ENCODE assay signal across 17 cellular contexts in genomic region chr15:69046781-69047180, GRCh38. TPM values are rescaled to one million over a fixed set of nuclear protein-coding genes. Genes with fewer than 3 reads are reported as not detected.
DNase-seq lines count a peak whose midpoint lies in the region; ATAC-seq and TF ChIP-seq lines count a peak whose summit lies in the region.
"Had no signal": no experiment of that assay in that cellular context is flagged by ENCODE, and none has a peak within 500 bp of the region (broad histone marks: within the 10 kb centered on the region; RNA-seq: fewer than 3 reads in every experiment).

No MANE protein-coding gene starts in this region.

- no TSS peak for BruUV-seq in PC-9 (replicated peaks; lab: Mats Ljungman, UMichigan)
- BruUV-seq in mammary epithelial cell (replicated peaks; lab: Mats Ljungman, UMichigan), result no TSS peak

- H3K27ac Mint-ChIP-seq in endothelial cell (ENCODE audit: unreplicated experiment), result no peak overlapping the region
- H3K27ac Mint-ChIP-seq in immature natural killer cell, result no peak overlapping the region
- H3K27ac Mint-ChIP-seq: H9 had no signal

- WGBS in mammary epithelial cell (ENCODE audit: low coverage, missing lambda C conversion rate), result 57% methylated on average over 5 of the region's 5 CpGs

- H2AFZ ChIP-seq in PC-9 (no peak overlapping the region), mammary epithelial cell (ENCODE audit: low read depth, low read length) (no peak overlapping the region)

- H3K4me1 Mint-ChIP-seq in endothelial cell (ENCODE audit: unreplicated experiment) (no peaks in the 10 kb centered on the region), immature natural killer cell (no peaks in the 10 kb centered on the region)
- H3K4me1 Mint-ChIP-seq: CD4-positive, CD25-positive, alpha-beta regulatory T cell had no signal

- H3K4me2 ChIP-seq in PC-9 (no peak overlapping the region; the same call in 1 of the 2 replicates), mammary epithelial cell (ENCODE audit: insufficient read depth, low read depth, low read length) (no peak overlapping the region)

- H3K36me3 ChIP-seq in PC-9 (ENCODE audit: low read depth) (no peaks in the 10 kb centered on the region), mammary epithelial cell (ENCODE audit: insufficient read depth, low read length) (no peaks in the 10 kb centered on the region), upper lobe of right lung (no peaks in the 10 kb centered on the region)

- H3K79me2 ChIP-seq in PC-9 (ENCODE audit: low read depth), result no peaks in the 10 kb centered on the region
- no peaks in the 10 kb centered on the region for H3K79me2 ChIP-seq in mammary epithelial cell (ENCODE audit: insufficient read depth, low read length)

- peak overlapping the region; percentile 97 for H3K27ac ChIP-seq in PC-9
- no peak overlapping the region for H3K27ac ChIP-seq in mammary epithelial cell (ENCODE audit: insufficient read depth, low read depth, low read length)
- no peak overlapping the region for H3K27ac ChIP-seq in upper lobe of right lung
- H3K27ac ChIP-seq: 22Rv1 had no signal

- H4K20me1 ChIP-seq in PC-9 (ENCODE audit: insufficient read depth) (no peaks in the 10 kb centered on the region), mammary epithelial cell (ENCODE audit: insufficient read depth, low read length) (no peaks in the 10 kb centered on the region)

- in situ Hi-C loops in mammary epithelial cell (cut with MboI; ENCODE audit: low sequenced_read_pairs in 2 of 2), result no loop called here

- DNase-seq in activated CD8-positive, alpha-beta memory T cell treated with anti-CD3 and anti-CD28 coated beads, Interleukin-2, amount 50 U/mL, for 48 hours, result peak; percentile 28
- no peak for DNase-seq in activated CD8-positive, alpha-beta memory T cell treated with anti-CD3 and anti-CD28 coated beads, Interleukin-2, amount 50 U/mL, for 4 hours
- no peak for DNase-seq in PC-9
- DNase-seq in mammary epithelial cell, result peak; percentile 33
- no peak for DNase-seq in upper lobe of right lung
- DNase-seq in endothelial cell (ENCODE audit: low spot score), result no peak
- no peak for DNase-seq in immature natural killer cell
- no peak for DNase-seq in DMS79 (lab: John Stamatoyannopoulos, UW)
- DNase-seq: CD4-positive, CD25-positive, alpha-beta regulatory T cell; DMS53; GOT3; H9 had no signal

- TF ChIP-seq CTCF in PC-9 (conservative IDR thresholded peaks at IDR 0.05) (no peak), mammary epithelial cell (conservative IDR thresholded peaks at IDR 0.05 in 1 of 2, IDR thresholded peaks at IDR 0.05 in 1 of 2; ENCODE audit: extremely low read depth in 1 of 2, insufficient read depth in 1 of 2, low read depth in 1 of 2, low read length in 2 of 2) (no peak), upper lobe of right lung (IDR thresholded peaks at IDR 0.05) (no peak), endothelial cell (IDR thresholded peaks at IDR 0.05; ENCODE audit: unreplicated experiment) (no peak)

- dilution Hi-C loops in mammary epithelial cell (cut with HindIII; ENCODE audit: low sequenced_read_pairs), result no loop called here

- H3K4me1 ChIP-seq in PC-9 (replicated peaks; ENCODE audit: insufficient read depth) (peaks cover 54% of the 10 kb centered on the region), mammary epithelial cell (ENCODE audit: insufficient read depth, low read length) (peaks cover 40% of the 10 kb centered on the region), upper lobe of right lung (no peaks in the 10 kb centered on the region)

- intact Hi-C loops in PC-9 (cut with micrococcal nuclease; ENCODE audit: unreplicated experiment), result no loop called here
- intact Hi-C loops in mammary epithelial cell (cut with micrococcal nuclease), result no loop called here
- intact Hi-C loops in upper lobe of right lung (cut with DNase I), result no loop called here

- no peaks in the 10 kb centered on the region for H3K9me2 ChIP-seq in PC-9 (ENCODE audit: insufficient read depth)

- CTCF ChIA-PET in PC-9 (lab: Charles Lee), result interaction anchor here (1.0 kb wide), 1 partner anchor 15 kb away, joined by 4 read pairs; no protein-coding TSS in a partner anchor
- CTCF ChIA-PET in mammary epithelial cell (lab: Charles Lee; ENCODE audit: low non-redundant PET), result no interaction called here

- no peak overlapping the region for H3K4me3 Mint-ChIP-seq in endothelial cell (ENCODE audit: unreplicated experiment)
- H3K4me3 Mint-ChIP-seq in immature natural killer cell, result no peak overlapping the region
- H3K4me3 Mint-ChIP-seq: CD4-positive, CD25-positive, alpha-beta regulatory T cell; H9 had no signal

- no peak overlapping the region for H3K4me3 ChIP-seq in PC-9
- H3K4me3 ChIP-seq in mammary epithelial cell (replicated peaks in 1 of 3; ENCODE audit: insufficient read depth in 1 of 3, low read depth in 2 of 3, low read length in 3 of 3), result no peak overlapping the region
- no peak overlapping the region for H3K4me3 ChIP-seq in upper lobe of right lung

- POLR2A ChIA-PET in PC-9 (lab: Charles Lee; ENCODE audit: unreplicated experiment), result interaction anchor here (0.6 kb wide), 1 partner anchor 31 kb away, joined by 3 read pairs; no protein-coding TSS in a partner anchor

- H3F3A ChIP-seq in PC-9 (ENCODE audit: insufficient read depth, low read depth), result peaks cover 38% of the 10 kb centered on the region

- H3K27me3 ChIP-seq in PC-9 (ENCODE audit: insufficient read depth, low read depth) (no peaks in the 10 kb centered on the region), mammary epithelial cell (ENCODE audit: insufficient read depth, low read length) (no peaks in the 10 kb centered on the region), upper lobe of right lung (no peaks in the 10 kb centered on the region)

- H3K36me3 Mint-ChIP-seq in endothelial cell (ENCODE audit: low read depth, unreplicated experiment), result no peaks in the 10 kb centered on the region
- no peaks in the 10 kb centered on the region for H3K36me3 Mint-ChIP-seq in immature natural killer cell
- H3K36me3 Mint-ChIP-seq: CD4-positive, CD25-positive, alpha-beta regulatory T cell had no signal

- no peaks in the 10 kb centered on the region for H3K9me3 Mint-ChIP-seq in endothelial cell (ENCODE audit: unreplicated experiment)
- no peaks in the 10 kb centered on the region for H3K9me3 Mint-ChIP-seq in immature natural killer cell
- H3K9me3 Mint-ChIP-seq: H9 had no signal

- H3K27me3 Mint-ChIP-seq in endothelial cell (ENCODE audit: unreplicated experiment) (no peaks in the 10 kb centered on the region), immature natural killer cell (ENCODE audit: low read depth in 3 of 3) (peaks cover 0 to 7% (median 5%) of the 10 kb centered on the region in 3 donors)

- ATAC-seq in upper lobe of right lung, result peak; percentile 27

- H3K9ac ChIP-seq in mammary epithelial cell (ENCODE audit: insufficient read depth, low read length), result no peak overlapping the region

- H3K9me3 ChIP-seq in PC-9 (ENCODE audit: insufficient read depth, low read depth) (no peaks in the 10 kb centered on the region), mammary epithelial cell (replicated peaks; ENCODE audit: insufficient read depth, low read length) (no peaks in the 10 kb centered on the region), upper lobe of right lung (no peaks in the 10 kb centered on the region)

RNA-seq across cellular contexts. Expression of gene NOX5, which starts 32.3 kb away (rescaled TPM):
- 0.85 and 1.5 TPM in 2 replicates for total RNA-seq in PC-9 (2021)
- total RNA-seq in mammary epithelial cell, result under 1 TPM; 0.05 to 0.50 TPM
- 2.6 TPM for polyA plus RNA-seq in mammary epithelial cell
- polyA minus RNA-seq in mammary epithelial cell, result 0.78 TPM
- total RNA-seq in upper lobe of right lung, result 0.14 TPM
- total RNA-seq in endothelial cell (ENCODE audit: unreplicated experiment), result not detected
- 1 to 10 TPM in 1 of 3 donors, not detected in 2; 1.1 TPM for polyA plus RNA-seq in immature natural killer cell
- total RNA-seq: A673; CD4-positive, CD25-positive, alpha-beta regulatory T cell; Daoy; HepG2; HT-29 had no signal
- polyA plus RNA-seq: CD4-positive, CD25-positive, alpha-beta regulatory T cell; HepG2 had no signal

Comparison
In these comparisons a context has a peak if more than half of its experiments do, and no peak if none do; other contexts are left out.
1. DNase-seq: peak in activated CD8-positive, alpha-beta memory T cell treated with anti-CD3 and anti-CD28 coated beads, Interleukin-2, amount 50 U/mL, for 48 hours (single experiment) and mammary epithelial cell (single experiment); none in activated CD8-positive, alpha-beta memory T cell treated with anti-CD3 and anti-CD28 coated beads, Interleukin-2, amount 50 U/mL, for 4 hours (single experiment), PC-9 (0 of 2), upper lobe of right lung (single experiment), endothelial cell (single experiment), immature natural killer cell (0 of 3) and DMS79 (single experiment).